1 cellular context compared by ENCODE assay signal in the genomic region with DNA sequence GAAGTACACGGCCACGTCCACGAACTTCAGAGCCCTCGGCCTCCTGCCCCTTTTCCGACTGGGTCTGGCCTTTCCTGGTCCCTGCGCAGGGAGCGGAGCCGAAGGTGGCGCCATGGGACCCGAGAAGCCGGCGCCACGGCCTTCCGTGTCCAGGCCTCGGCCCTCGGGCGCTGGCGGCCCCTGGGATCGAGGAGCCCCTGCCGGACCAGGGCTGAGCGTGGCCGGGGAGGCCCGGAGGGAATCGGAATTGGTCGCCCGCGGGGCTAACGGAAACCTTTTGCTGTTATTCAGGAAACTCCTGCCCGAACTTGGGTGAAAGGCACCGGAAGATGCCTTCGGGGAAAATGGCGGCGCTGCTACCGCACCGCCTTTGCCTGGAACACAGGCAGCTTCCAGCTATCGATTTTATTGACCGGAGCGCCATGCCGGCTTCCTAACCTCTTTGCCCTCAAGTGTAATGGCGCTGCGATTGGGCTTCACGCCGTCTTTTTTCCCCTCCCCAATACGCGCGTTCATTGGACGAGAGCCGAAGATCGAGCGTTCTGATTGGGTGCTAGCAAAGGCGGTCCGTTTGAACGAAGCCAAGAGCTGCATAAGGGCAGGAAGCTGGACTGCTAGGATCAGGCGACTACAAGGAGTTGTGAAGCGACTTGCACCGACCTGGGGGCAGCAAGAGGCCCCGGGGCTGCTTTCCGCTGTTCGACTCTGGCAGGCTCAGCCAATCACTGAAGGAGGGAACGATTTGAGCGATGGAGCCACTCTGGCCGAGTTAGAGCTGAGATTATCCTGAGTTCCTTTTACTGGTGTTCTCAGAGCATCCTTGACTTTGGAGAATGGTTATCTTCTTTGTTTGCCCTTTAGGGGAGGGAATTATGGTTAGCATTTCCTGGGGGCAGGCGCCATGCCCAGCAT.
TF ChIP-seq lines count a peak whose summit lies in the region.

A gene (minus strand): TSS at position 462 of the 912 bp plus-strand sequence. CDS start 348 bp downstream, at position 114.

TF ChIP-seq in K562, 482 proteins besides CTCF, POLR2A, EP300 and RAD21 (continued from another document and continues in another):
- TF ChIP-seq, protein P1, sequence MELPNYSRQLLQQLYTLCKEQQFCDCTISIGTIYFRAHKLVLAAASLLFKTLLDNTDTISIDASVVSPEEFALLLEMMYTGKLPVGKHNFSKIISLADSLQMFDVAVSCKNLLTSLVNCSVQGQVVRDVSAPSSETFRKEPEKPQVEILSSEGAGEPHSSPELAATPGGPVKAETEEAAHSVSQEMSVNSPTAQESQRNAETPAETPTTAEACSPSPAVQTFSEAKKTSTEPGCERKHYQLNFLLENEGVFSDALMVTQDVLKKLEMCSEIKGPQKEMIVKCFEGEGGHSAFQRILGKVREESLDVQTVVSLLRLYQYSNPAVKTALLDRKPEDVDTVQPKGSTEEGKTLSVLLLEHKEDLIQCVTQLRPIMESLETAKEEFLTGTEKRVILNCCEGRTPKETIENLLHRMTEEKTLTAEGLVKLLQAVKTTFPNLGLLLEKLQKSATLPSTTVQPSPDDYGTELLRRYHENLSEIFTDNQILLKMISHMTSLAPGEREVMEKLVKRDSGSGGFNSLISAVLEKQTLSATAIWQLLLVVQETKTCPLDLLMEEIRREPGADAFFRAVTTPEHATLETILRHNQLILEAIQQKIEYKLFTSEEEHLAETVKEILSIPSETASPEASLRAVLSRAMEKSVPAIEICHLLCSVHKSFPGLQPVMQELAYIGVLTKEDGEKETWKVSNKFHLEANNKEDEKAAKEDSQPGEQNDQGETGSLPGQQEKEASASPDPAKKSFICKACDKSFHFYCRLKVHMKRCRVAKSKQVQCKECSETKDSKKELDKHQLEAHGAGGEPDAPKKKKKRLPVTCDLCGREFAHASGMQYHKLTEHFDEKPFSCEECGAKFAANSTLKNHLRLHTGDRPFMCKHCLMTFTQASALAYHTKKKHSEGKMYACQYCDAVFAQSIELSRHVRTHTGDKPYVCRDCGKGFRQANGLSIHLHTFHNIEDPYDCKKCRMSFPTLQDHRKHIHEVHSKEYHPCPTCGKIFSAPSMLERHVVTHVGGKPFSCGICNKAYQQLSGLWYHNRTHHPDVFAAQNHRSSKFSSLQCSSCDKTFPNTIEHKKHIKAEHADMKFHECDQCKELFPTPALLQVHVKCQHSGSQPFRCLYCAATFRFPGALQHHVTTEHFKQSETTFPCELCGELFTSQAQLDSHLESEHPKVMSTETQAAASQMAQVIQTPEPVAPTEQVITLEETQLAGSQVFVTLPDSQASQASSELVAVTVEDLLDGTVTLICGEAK (IDR thresholded peaks at IDR 0.05): peak; percentile 81
- TF ChIP-seq, protein P1 (CRISPR knock-in tag; IDR thresholded peaks at IDR 0.05): no peak
- TF ChIP-seq TCF3 (CRISPR knock-in tag; IDR thresholded peaks at IDR 0.05): no peak
- TF ChIP-seq NCOA6 (IDR thresholded peaks at IDR 0.05): no peak
- TF ChIP-seq MTA1 (IDR thresholded peaks at IDR 0.05; ENCODE audit: borderline replicate concordance): no peak
- TF ChIP-seq, protein P2, sequence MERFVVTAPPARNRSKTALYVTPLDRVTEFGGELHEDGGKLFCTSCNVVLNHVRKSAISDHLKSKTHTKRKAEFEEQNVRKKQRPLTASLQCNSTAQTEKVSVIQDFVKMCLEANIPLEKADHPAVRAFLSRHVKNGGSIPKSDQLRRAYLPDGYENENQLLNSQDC (CRISPR knock-in tag; IDR thresholded peaks at IDR 0.05): no peak
- TF ChIP-seq, protein P3, sequence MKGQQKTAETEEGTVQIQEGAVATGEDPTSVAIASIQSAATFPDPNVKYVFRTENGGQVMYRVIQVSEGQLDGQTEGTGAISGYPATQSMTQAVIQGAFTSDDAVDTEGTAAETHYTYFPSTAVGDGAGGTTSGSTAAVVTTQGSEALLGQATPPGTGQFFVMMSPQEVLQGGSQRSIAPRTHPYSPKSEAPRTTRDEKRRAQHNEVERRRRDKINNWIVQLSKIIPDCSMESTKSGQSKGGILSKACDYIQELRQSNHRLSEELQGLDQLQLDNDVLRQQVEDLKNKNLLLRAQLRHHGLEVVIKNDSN (CRISPR knock-in tag; IDR thresholded peaks at IDR 0.05): no peak
- TF ChIP-seq SAFB (IDR thresholded peaks at IDR 0.05; ENCODE audit: borderline replicate concordance, low read depth, low read length): 0 out of 2 replicates have a peak, but pooled peaks have one; percentile 2
- peak; percentile 100 for TF ChIP-seq FOS (IDR thresholded peaks at IDR 0.05; ENCODE audit: extremely low read depth, insufficient read length)
- peak; percentile 79 for TF ChIP-seq ATF7 (IDR thresholded peaks at IDR 0.05)
- TF ChIP-seq, protein P4, sequence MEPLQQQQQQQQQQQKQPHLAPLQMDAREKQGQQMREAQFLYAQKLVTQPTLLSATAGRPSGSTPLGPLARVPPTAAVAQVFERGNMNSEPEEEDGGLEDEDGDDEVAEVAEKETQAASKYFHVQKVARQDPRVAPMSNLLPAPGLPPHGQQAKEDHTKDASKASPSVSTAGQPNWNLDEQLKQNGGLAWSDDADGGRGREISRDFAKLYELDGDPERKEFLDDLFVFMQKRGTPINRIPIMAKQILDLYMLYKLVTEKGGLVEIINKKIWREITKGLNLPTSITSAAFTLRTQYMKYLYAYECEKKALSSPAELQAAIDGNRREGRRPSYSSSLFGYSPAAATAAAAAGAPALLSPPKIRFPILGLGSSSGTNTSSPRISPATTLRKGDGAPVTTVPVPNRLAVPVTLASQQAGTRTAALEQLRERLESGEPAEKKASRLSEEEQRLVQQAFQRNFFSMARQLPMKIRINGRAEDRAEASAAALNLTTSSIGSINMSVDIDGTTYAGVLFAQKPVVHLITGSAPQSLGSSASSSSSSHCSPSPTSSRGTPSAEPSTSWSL (CRISPR knock-in tag; IDR thresholded peaks at IDR 0.05; ENCODE audit: borderline replicate concordance): no peak
- TF ChIP-seq ZNF431 (CRISPR knock-in tag; IDR thresholded peaks at IDR 0.05): no peak
- TF ChIP-seq, protein P5, sequence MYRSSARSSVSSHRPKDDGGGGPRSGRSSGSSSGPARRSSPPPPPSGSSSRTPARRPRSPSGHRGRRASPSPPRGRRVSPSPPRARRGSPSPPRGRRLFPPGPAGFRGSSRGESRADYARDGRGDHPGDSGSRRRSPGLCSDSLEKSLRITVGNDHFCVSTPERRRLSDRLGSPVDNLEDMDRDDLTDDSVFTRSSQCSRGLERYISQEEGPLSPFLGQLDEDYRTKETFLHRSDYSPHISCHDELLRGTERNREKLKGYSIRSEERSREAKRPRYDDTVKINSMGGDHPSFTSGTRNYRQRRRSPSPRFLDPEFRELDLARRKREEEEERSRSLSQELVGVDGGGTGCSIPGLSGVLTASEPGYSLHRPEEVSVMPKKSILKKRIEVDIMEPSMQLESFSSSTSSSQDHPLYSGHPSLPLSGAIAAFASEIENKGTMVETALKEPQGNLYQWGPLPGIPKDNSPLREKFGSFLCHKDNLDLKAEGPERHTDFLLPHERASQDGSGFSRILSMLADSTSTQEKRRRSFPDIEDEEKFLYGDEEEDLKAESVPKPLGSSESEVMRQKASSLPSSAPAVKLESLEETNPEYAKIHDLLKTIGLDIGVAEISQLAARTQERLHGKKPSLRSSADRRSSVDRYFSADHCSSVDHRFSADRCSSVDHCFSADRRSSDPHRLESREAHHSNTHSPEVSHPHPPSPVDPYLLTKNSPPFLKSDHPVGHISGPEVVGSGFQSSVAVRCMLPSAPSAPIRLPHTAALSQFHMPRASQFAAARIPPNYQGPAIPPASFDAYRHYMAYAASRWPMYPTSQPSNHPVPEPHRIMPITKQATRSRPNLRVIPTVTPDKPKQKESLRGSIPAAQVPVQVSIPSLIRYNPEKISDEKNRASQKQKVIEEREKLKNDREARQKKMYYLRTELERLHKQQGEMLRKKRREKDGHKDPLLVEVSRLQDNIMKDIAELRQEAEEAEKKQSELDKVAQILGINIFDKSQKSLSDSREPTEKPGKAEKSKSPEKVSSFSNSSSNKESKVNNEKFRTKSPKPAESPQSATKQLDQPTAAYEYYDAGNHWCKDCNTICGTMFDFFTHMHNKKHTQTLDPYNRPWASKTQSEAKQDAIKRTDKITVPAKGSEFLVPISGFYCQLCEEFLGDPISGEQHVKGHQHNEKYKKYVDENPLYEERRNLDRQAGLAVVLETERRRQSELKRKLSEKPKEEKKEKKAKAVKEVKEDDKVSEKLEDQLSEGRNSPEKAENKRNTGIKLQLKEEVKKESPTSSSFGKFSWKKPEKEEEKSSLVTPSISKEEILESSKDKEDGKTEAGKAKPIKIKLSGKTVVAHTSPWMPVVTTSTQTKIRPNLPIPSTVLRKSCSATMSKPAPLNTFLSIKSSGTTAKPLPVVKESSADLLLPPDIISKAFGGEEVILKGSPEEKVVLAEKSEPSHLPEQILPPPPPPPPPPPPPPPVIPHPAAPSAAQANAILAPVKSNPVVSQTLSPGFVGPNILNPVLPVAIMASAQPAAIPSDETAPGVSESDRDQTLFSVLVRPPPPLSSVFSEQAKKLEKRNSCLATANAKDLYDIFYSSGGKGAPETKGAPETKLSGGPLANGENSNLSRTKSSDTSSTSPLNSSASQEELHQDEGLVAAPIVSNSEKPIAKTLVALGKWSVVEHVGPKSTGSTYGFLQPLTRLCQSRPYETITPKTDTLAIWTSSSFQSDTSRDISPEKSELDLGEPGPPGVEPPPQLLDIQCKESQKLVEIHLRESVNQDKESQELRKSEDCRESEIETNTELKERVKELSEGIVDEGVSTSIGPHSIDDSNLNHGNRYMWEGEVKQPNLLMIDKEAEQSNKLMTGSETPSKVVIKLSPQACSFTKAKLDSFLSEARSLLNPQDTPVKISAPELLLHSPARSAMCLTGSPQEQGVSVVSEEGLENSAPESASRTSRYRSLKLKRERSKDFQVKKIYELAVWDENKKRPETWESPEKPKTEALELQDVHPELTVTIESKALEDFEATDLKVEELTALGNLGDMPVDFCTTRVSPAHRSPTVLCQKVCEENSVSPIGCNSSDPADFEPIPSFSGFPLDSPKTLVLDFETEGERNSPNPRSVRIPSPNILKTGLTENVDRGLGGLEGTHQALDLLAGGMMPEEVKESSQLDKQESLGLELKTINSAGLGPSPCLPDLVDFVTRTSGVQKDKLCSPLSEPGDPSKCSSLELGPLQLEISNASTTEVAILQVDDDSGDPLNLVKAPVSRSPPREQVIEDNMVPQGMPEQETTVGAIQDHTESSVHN (IDR thresholded peaks at IDR 0.05; ENCODE audit: borderline replicate concordance in 1 of 2, low read depth in 1 of 2): no peak
- no peak for TF ChIP-seq RBM15 (IDR thresholded peaks at IDR 0.05; ENCODE audit: insufficient read depth, low read length)
- TF ChIP-seq CAMTA2 (CRISPR knock-in tag; conservative IDR thresholded peaks at IDR 0.05): no peak
- TF ChIP-seq POLR3A (IDR thresholded peaks at IDR 0.05; ENCODE audit: borderline replicate concordance, extremely low read depth, insufficient read depth, insufficient read length): no peak
- no peak for TF ChIP-seq TCF7L2 (IDR thresholded peaks at IDR 0.05; ENCODE audit: low read depth, low read length)
- TF ChIP-seq, protein P6, sequence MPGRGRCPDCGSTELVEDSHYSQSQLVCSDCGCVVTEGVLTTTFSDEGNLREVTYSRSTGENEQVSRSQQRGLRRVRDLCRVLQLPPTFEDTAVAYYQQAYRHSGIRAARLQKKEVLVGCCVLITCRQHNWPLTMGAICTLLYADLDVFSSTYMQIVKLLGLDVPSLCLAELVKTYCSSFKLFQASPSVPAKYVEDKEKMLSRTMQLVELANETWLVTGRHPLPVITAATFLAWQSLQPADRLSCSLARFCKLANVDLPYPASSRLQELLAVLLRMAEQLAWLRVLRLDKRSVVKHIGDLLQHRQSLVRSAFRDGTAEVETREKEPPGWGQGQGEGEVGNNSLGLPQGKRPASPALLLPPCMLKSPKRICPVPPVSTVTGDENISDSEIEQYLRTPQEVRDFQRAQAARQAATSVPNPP (IDR thresholded peaks at IDR 0.05; ENCODE audit: borderline replicate concordance, insufficient read depth, insufficient read length): no peak
- TF ChIP-seq, protein P7, sequence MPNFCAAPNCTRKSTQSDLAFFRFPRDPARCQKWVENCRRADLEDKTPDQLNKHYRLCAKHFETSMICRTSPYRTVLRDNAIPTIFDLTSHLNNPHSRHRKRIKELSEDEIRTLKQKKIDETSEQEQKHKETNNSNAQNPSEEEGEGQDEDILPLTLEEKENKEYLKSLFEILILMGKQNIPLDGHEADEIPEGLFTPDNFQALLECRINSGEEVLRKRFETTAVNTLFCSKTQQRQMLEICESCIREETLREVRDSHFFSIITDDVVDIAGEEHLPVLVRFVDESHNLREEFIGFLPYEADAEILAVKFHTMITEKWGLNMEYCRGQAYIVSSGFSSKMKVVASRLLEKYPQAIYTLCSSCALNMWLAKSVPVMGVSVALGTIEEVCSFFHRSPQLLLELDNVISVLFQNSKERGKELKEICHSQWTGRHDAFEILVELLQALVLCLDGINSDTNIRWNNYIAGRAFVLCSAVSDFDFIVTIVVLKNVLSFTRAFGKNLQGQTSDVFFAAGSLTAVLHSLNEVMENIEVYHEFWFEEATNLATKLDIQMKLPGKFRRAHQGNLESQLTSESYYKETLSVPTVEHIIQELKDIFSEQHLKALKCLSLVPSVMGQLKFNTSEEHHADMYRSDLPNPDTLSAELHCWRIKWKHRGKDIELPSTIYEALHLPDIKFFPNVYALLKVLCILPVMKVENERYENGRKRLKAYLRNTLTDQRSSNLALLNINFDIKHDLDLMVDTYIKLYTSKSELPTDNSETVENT (CRISPR knock-in tag; IDR thresholded peaks at IDR 0.05): no peak
- TF ChIP-seq, protein P8, sequence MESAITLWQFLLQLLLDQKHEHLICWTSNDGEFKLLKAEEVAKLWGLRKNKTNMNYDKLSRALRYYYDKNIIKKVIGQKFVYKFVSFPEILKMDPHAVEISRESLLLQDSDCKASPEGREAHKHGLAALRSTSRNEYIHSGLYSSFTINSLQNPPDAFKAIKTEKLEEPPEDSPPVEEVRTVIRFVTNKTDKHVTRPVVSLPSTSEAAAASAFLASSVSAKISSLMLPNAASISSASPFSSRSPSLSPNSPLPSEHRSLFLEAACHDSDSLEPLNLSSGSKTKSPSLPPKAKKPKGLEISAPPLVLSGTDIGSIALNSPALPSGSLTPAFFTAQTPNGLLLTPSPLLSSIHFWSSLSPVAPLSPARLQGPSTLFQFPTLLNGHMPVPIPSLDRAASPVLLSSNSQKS (CRISPR knock-in tag; IDR thresholded peaks at IDR 0.05): no peak
- TF ChIP-seq TCF7 (IDR thresholded peaks at IDR 0.05; ENCODE audit: borderline replicate concordance): no peak
- no peak for TF ChIP-seq HIVEP1 (CRISPR knock-in tag; IDR thresholded peaks at IDR 0.05)
